Comparison of ENCODE assay signal across 1 cellular context in genomic region chr20:4699216-4699615, GRCh38.
TF ChIP-seq lines count a peak whose summit lies in the region.

No MANE protein-coding gene starts in this region.

TF ChIP-seq in K562, 482 proteins besides CTCF, POLR2A, EP300 and RAD21:
- peak; percentile 38; the same call in 1 of the 2 replicates for TF ChIP-seq POLR2G (IDR thresholded peaks at IDR 0.05; ENCODE audit: low read depth, low read length)
- no peak for TF ChIP-seq PATZ1 (CRISPR knock-in tag; IDR thresholded peaks at IDR 0.05; ENCODE audit: borderline replicate concordance)
- no peak for TF ChIP-seq ZNF134 (CRISPR knock-in tag; conservative IDR thresholded peaks at IDR 0.05)
